ENCODE assay signal across 8 cellular contexts in genomic region chrX:14028473-14028872, GRCh38. TPM values are rescaled to one million over a fixed set of nuclear protein-coding genes. Genes with fewer than 3 reads are reported as not detected.
DNase-seq lines count a peak whose midpoint lies in the region; ATAC-seq and TF ChIP-seq lines count a peak whose summit lies in the region.

No MANE protein-coding gene starts in this region.

- 65% methylated on average over 3 of the region's 3 CpGs for WGBS in hepatocyte (ENCODE audit: low lambda C conversion rate, missing lambda C conversion rate)

- no peaks in the 10 kb centered on the region for H3K4me1 ChIP-seq in hepatocyte (ENCODE audit: insufficient read depth)
- H3K4me1 ChIP-seq in thoracic aorta (ENCODE audit: control insufficient read depth in 1 of 2, low read depth in 2 of 2) = peaks cover 14 to 23% of the 10 kb centered on the region in 2 donors

- no peaks in the 10 kb centered on the region for H4K20me1 ChIP-seq in hepatocyte (ENCODE audit: insufficient read depth, poor library complexity, severe bottlenecking)

- CTCF ChIA-PET in WTC11 (lab: Charles Lee) = interaction anchor here (1.3 to 1.6 kb wide), 3 partner anchors 131 to 429 kb away, joined by 3 to 4 read pairs (median 3); partner anchors contain the start of genes OFD1 and TRAPPC2

- POLR2A ChIA-PET in WTC11 (lab: Charles Lee) = interaction anchor here (2.3 kb wide), 1 partner anchor 90 kb away, joined by 23 read pairs; no protein-coding TSS in a partner anchor

- no peak for DNase-seq in activated T-cell treated with anti-CD3 and anti-CD28 coated beads, Interleukin-2, amount 50 U/mL, for 72 hours
- DNase-seq in activated T-cell treated with anti-CD3 and anti-CD28 coated beads, Interleukin-2, amount 50 U/mL, for 48 hours = no peak
- DNase-seq in WTC11 (ENCODE audit: low spot score) = no peak
- DNase-seq in hepatocyte (ENCODE audit: low spot score) = no peak
- no peak for DNase-seq in thoracic aorta (ENCODE audit: low spot score)
- no peak for DNase-seq in kidney tubule cell (ENCODE audit: low spot score)
- no peak for DNase-seq in NCI-H1694 (lab: John Stamatoyannopoulos, UW)
- DNase-seq in nucleus accumbens (lab: John Stamatoyannopoulos, UW) = no peak

- H3K4me3 ChIP-seq in hepatocyte (peak overlapping the region; percentile 36), thoracic aorta (peak overlapping the region; percentile 84)

- H3K27ac ChIP-seq in hepatocyte (peak overlapping the region; percentile 86), thoracic aorta (peak overlapping the region; percentile 15 to 80)

- H3K4me2 ChIP-seq in hepatocyte = peak overlapping the region; percentile 70

- no peaks in the 10 kb centered on the region for H3K9me3 ChIP-seq in hepatocyte (ENCODE audit: low read depth)
- H3K9me3 ChIP-seq in thoracic aorta = no peaks in the 10 kb centered on the region

- H3K79me2 ChIP-seq in hepatocyte = peaks cover 6% of the 10 kb centered on the region

- peak overlapping the region; percentile 84 to 100 for H3K4me3 Mint-ChIP-seq in activated T-cell treated with anti-CD3 and anti-CD28 coated beads, Interleukin-2, amount 50 U/mL, for 72 hours
- H3K4me3 Mint-ChIP-seq in WTC11 = peak overlapping the region; percentile 91

- H3K9me3 Mint-ChIP-seq in activated T-cell treated with anti-CD3 and anti-CD28 coated beads, Interleukin-2, amount 50 U/mL, for 72 hours = no peaks in the 10 kb centered on the region
- H3K9me3 Mint-ChIP-seq in WTC11 = no peaks in the 10 kb centered on the region

- peak; percentile 54 to 60 for ATAC-seq in activated T-cell treated with anti-CD3 and anti-CD28 coated beads, Interleukin-2, amount 50 U/mL, for 72 hours (replicated peaks in 1 of 2)
- ATAC-seq in WTC11 = no peak
- no peak for ATAC-seq in thoracic aorta (ENCODE audit: insufficient number of reproducible peaks, low FRiP score, low read depth)

- peaks cover 36% of the 10 kb centered on the region for H3K4me1 Mint-ChIP-seq in activated T-cell treated with anti-CD3 and anti-CD28 coated beads, Interleukin-2, amount 50 U/mL, for 72 hours (ENCODE audit: low read depth)
- H3K4me1 Mint-ChIP-seq in WTC11 = peaks cover 33% of the 10 kb centered on the region

- H3K9me2 ChIP-seq in hepatocyte (replicated peaks; ENCODE audit: insufficient read depth) = no peaks in the 10 kb centered on the region

- H3K36me3 ChIP-seq in hepatocyte (replicated peaks; ENCODE audit: insufficient read depth, low read depth) = no peaks in the 10 kb centered on the region
- H3K36me3 ChIP-seq in thoracic aorta = no peaks in the 10 kb centered on the region

- peaks cover 0 to 2% of the 10 kb centered on the region in 2 donors for H3K36me3 Mint-ChIP-seq in activated T-cell treated with anti-CD3 and anti-CD28 coated beads, Interleukin-2, amount 50 U/mL, for 72 hours (ENCODE audit: insufficient read depth in 2 of 2)
- no peaks in the 10 kb centered on the region for H3K36me3 Mint-ChIP-seq in WTC11

- TF ChIP-seq CTCF in WTC11 (IDR thresholded peaks at IDR 0.05) (no peak), hepatocyte (IDR thresholded peaks at IDR 0.05; ENCODE audit: poor library complexity) (no peak), thoracic aorta (IDR thresholded peaks at IDR 0.05) (no peak)

- no peak overlapping the region for H2AFZ ChIP-seq in hepatocyte

- H3K27me3 ChIP-seq in hepatocyte (no peaks in the 10 kb centered on the region), thoracic aorta (replicated peaks; ENCODE audit: insufficient read depth) (no peaks in the 10 kb centered on the region)

- peaks cover 1% of the 10 kb centered on the region for H3K27me3 Mint-ChIP-seq in activated T-cell treated with anti-CD3 and anti-CD28 coated beads, Interleukin-2, amount 50 U/mL, for 72 hours (ENCODE audit: low read depth)
- no peaks in the 10 kb centered on the region for H3K27me3 Mint-ChIP-seq in WTC11 (ENCODE audit: low read depth)

- H3K27ac Mint-ChIP-seq in activated T-cell treated with anti-CD3 and anti-CD28 coated beads, Interleukin-2, amount 50 U/mL, for 72 hours = peak overlapping the region; percentile 100
- H3K27ac Mint-ChIP-seq in WTC11 = peak overlapping the region; percentile 91; the same call in 1 of the 2 replicates

TF ChIP-seq in WTC11, 78 proteins besides CTCF, POLR2A, EP300 and RAD21:
- TF ChIP-seq ZNF121 (CRISPR knock-in tag; IDR thresholded peaks at IDR 0.05) (no peak), IRF1 (CRISPR knock-in tag; IDR thresholded peaks at IDR 0.05) (no peak)

RNA-seq across cellular contexts. Expression of gene GEMIN8, which starts 1.2 kb away (rescaled TPM):
- total RNA-seq in activated T-cell treated with anti-CD3 and anti-CD28 coated beads, Interleukin-2, amount 50 U/mL, for 72 hours = 10 to 100 TPM; 12.8 to 13.4 TPM
- total RNA-seq in WTC11 (2021) = 20.6 to 22.0 TPM (median 21.1 TPM) in 3 replicates
- total RNA-seq in hepatocyte = 12.5 and 15.8 TPM in 2 replicates
- polyA plus RNA-seq in hepatocyte = 12.4 and 12.5 TPM in 2 replicates
- total RNA-seq in thoracic aorta = 10 to 100 TPM in 1 of 2 donors, 1 to 10 TPM in 1; 9.8 to 23.7 TPM

Comparison
In these comparisons a context has a peak if more than half of its experiments do, and no peak if none do; other contexts are left out.
1. ATAC-seq: peak in activated T-cell treated with anti-CD3 and anti-CD28 coated beads, Interleukin-2, amount 50 U/mL, for 72 hours (2 of 2); none in WTC11 (single experiment) and thoracic aorta (single experiment).